ENCODE assay signal across 1 cellular context in genomic region chrX:7925867-7926472, GRCh38.
A peak's percentile ranks its signal among the peaks of the same experiment; 100 is the strongest.
TF ChIP-seq lines count a peak whose summit lies in the region.

No MANE protein-coding gene starts in this region.

TF ChIP-seq in HepG2, 621 proteins besides CTCF, POLR2A, EP300 and RAD21 (continued from another document):
- TF ChIP-seq, protein P1, sequence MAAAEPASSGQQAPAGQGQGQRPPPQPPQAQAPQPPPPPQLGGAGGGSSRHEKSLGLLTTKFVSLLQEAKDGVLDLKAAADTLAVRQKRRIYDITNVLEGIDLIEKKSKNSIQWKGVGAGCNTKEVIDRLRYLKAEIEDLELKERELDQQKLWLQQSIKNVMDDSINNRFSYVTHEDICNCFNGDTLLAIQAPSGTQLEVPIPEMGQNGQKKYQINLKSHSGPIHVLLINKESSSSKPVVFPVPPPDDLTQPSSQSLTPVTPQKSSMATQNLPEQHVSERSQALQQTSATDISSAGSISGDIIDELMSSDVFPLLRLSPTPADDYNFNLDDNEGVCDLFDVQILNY (CRISPR knock-in tag; conservative IDR thresholded peaks at IDR 0.05): no peak
- TF ChIP-seq SP140L (CRISPR knock-in tag; IDR thresholded peaks at IDR 0.05; ENCODE audit: borderline replicate concordance): no peak
- TF ChIP-seq RFX5 (IDR thresholded peaks at IDR 0.05; ENCODE audit: low read depth, low read length): no peak
- TF ChIP-seq STAG1 (CRISPR knock-in tag; IDR thresholded peaks at IDR 0.05): peak; percentile 71
- peak; percentile 35; the same call in 1 of the 2 replicates for TF ChIP-seq SMC3 (IDR thresholded peaks at IDR 0.05; ENCODE audit: low read length)
- no peak for TF ChIP-seq CEBPB (IDR thresholded peaks at IDR 0.05; ENCODE audit: borderline replicate concordance, low read depth, low read length)
- no peak for TF ChIP-seq PHF5A (CRISPR knock-in tag; IDR thresholded peaks at IDR 0.05; ENCODE audit: low read depth, unreplicated experiment)
- TF ChIP-seq ATF1 (CRISPR knock-in tag; IDR thresholded peaks at IDR 0.05): no peak
- TF ChIP-seq, protein P2, sequence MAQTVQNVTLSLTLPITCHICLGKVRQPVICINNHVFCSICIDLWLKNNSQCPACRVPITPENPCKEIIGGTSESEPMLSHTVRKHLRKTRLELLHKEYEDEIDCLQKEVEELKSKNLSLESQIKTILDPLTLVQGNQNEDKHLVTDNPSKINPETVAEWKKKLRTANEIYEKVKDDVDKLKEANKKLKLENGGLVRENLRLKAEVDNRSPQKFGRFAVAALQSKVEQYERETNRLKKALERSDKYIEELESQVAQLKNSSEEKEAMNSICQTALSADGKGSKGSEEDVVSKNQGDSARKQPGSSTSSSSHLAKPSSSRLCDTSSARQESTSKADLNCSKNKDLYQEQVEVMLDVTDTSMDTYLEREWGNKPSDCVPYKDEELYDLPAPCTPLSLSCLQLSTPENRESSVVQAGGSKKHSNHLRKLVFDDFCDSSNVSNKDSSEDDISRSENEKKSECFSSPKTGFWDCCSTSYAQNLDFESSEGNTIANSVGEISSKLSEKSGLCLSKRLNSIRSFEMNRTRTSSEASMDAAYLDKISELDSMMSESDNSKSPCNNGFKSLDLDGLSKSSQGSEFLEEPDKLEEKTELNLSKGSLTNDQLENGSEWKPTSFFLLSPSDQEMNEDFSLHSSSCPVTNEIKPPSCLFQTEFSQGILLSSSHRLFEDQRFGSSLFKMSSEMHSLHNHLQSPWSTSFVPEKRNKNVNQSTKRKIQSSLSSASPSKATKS (CRISPR knock-in tag; IDR thresholded peaks at IDR 0.05): no peak
- no peak for TF ChIP-seq SSRP1 (CRISPR knock-in tag; IDR thresholded peaks at IDR 0.05)
- TF ChIP-seq ZBTB20 (CRISPR knock-in tag; IDR thresholded peaks at IDR 0.05; ENCODE audit: borderline replicate concordance, low read depth): no peak
- TF ChIP-seq, protein P3, sequence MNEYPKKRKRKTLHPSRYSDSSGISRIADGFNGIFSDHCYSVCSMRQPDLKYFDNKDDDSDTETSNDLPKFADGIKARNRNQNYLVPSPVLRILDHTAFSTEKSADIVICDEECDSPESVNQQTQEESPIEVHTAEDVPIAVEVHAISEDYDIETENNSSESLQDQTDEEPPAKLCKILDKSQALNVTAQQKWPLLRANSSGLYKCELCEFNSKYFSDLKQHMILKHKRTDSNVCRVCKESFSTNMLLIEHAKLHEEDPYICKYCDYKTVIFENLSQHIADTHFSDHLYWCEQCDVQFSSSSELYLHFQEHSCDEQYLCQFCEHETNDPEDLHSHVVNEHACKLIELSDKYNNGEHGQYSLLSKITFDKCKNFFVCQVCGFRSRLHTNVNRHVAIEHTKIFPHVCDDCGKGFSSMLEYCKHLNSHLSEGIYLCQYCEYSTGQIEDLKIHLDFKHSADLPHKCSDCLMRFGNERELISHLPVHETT (CRISPR knock-in tag; conservative IDR thresholded peaks at IDR 0.05): no peak
- no peak for TF ChIP-seq HBP1 (CRISPR knock-in tag; IDR thresholded peaks at IDR 0.05; ENCODE audit: low read depth)
- TF ChIP-seq HNF4G (IDR thresholded peaks at IDR 0.05; ENCODE audit: borderline replicate concordance, low read depth, low read length): no peak
- TF ChIP-seq HNF4G (CRISPR knock-in tag; IDR thresholded peaks at IDR 0.05; ENCODE audit: borderline replicate concordance, low read depth): no peak
- TF ChIP-seq TIGD3 (CRISPR knock-in tag; IDR thresholded peaks at IDR 0.05; ENCODE audit: borderline replicate concordance): no peak
- peak; percentile 61 to 65; a peak in 3 of 4 replicates for TF ChIP-seq MAFK (conservative IDR thresholded peaks at IDR 0.05 in 1 of 2, IDR thresholded peaks at IDR 0.05 in 1 of 2; ENCODE audit: low read length in 2 of 2)
- TF ChIP-seq ZNF576 (CRISPR knock-in tag; IDR thresholded peaks at IDR 0.05): no peak
- no peak for TF ChIP-seq ZNF562 (CRISPR knock-in tag; IDR thresholded peaks at IDR 0.05; ENCODE audit: borderline replicate concordance)
- no peak for TF ChIP-seq SIN3A (IDR thresholded peaks at IDR 0.05; ENCODE audit: borderline replicate concordance, low read depth, low read length)
- peak; percentile 75 for TF ChIP-seq MAFF (IDR thresholded peaks at IDR 0.05; ENCODE audit: low read depth, low read length)
